16 cellular contexts compared by ENCODE assay signal in genomic region chr20:2299301-2299700, GRCh38. TPM values are rescaled to one million over a fixed set of nuclear protein-coding genes. Genes with fewer than 3 reads are reported as not detected.
DNase-seq lines count a peak whose midpoint lies in the region; ATAC-seq and TF ChIP-seq lines count a peak whose summit lies in the region.
"Had no signal": no experiment of that assay in that cellular context is flagged by ENCODE, and none has a peak within 500 bp of the region (broad histone marks: within the 10 kb centered on the region; RNA-seq: fewer than 3 reads in every experiment).

No MANE protein-coding gene starts in this region.

- peak overlapping the region; percentile 69; the same call in 1 of the 2 replicates for H2AFZ ChIP-seq in GM23338
- H2AFZ ChIP-seq: PC-9 had no signal

- ATAC-seq in GM23338: no peak
- ATAC-seq in RWPE2 (ENCODE audit: low read depth): peak; percentile 59; the same call in 2 of the 3 replicates
- no peak for ATAC-seq in GM19328 (IDR thresholded peaks at IDR 0.05; ENCODE audit: unreplicated experiment)
- no peak for ATAC-seq in GM21717 (IDR thresholded peaks at IDR 0.05; ENCODE audit: unreplicated experiment)
- ATAC-seq: gastrocnemius medialis had no signal

- DNase-seq in GM23338 (ENCODE audit: low spot score) (no peak), RWPE2 (ENCODE audit: low spot score) (no peak), cardiac septum (ENCODE audit: low spot score) (peak; percentile 92), renal cortical epithelial cell (ENCODE audit: low read depth) (peak; percentile 61), activated gamma-delta T cell (lab: John Stamatoyannopoulos, UW) (no peak), cortex of kidney (lab: John Stamatoyannopoulos, UW) (no peak)
- DNase-seq: activated CD8-positive, alpha-beta memory T cell treated with anti-CD3 and anti-CD28 coated beads for 24 hours; dermis blood vessel endothelial cell; mammary epithelial cell; NCI-H2081; PC-9 had no signal

- H3K9me3 ChIP-seq in RWPE2 (ENCODE audit: severe bottlenecking): no peaks in the 10 kb centered on the region
- H3K9me3 ChIP-seq: gastrocnemius medialis, prostate gland had no signal

- H3K79me2 ChIP-seq in GM23338 (replicated peaks; ENCODE audit: insufficient read depth): no peaks in the 10 kb centered on the region

- H3K27me3 Mint-ChIP-seq in GM23338 (ENCODE audit: insufficient read depth, low read depth, poor library complexity): no peaks in the 10 kb centered on the region
- H3K27me3 Mint-ChIP-seq: activated naive CD4-positive, alpha-beta T cell treated with anti-CD3 and anti-CD28 coated beads, Interleukin-2, amount 50 U/mL, for 24 hours had no signal

- H3K4me3 Mint-ChIP-seq in GM23338: no peak overlapping the region
- H3K4me3 Mint-ChIP-seq: activated naive CD4-positive, alpha-beta T cell treated with anti-CD3 and anti-CD28 coated beads, Interleukin-2, amount 50 U/mL, for 24 hours had no signal

- no peaks in the 10 kb centered on the region for H3K27me3 ChIP-seq in GM23338 (ENCODE audit: insufficient read depth)
- peaks cover 1% of the 10 kb centered on the region for H3K27me3 ChIP-seq in RWPE2 (ENCODE audit: insufficient read depth, poor library complexity, severe bottlenecking)

- H3K27ac Mint-ChIP-seq in GM23338: no peak overlapping the region
- H3K27ac Mint-ChIP-seq: activated naive CD4-positive, alpha-beta T cell treated with anti-CD3 and anti-CD28 coated beads, Interleukin-2, amount 50 U/mL, for 24 hours had no signal

- intact Hi-C loops in cardiac septum (cut with DNase I): no loop called here

- H3K27ac ChIP-seq in GM23338 (ENCODE audit: low read depth): no peak overlapping the region
- no peak overlapping the region for H3K27ac ChIP-seq in RWPE2 (ENCODE audit: poor library complexity, severe bottlenecking)
- H3K27ac ChIP-seq: gastrocnemius medialis, PC-9, prostate gland had no signal

- H3K9me2 ChIP-seq in GM23338 (ENCODE audit: insufficient read depth): no peaks in the 10 kb centered on the region

- H4K20me1 ChIP-seq in GM23338 (replicated peaks; ENCODE audit: insufficient read depth): no peaks in the 10 kb centered on the region

- H3K4me2 ChIP-seq in GM23338: no peak overlapping the region
- H3K4me2 ChIP-seq: PC-9 had no signal

- TF ChIP-seq CTCF in GM23338 (conservative IDR thresholded peaks at IDR 0.05; ENCODE audit: low read depth in 2 of 2) (no peak), RWPE2 (IDR thresholded peaks at IDR 0.05; ENCODE audit: poor library complexity, severe bottlenecking) (no peak)

- H3K4me1 ChIP-seq in GM23338 (ENCODE audit: insufficient read depth): peaks cover 10% of the 10 kb centered on the region
- no peaks in the 10 kb centered on the region for H3K4me1 ChIP-seq in RWPE2 (ENCODE audit: insufficient read depth, poor library complexity, severe bottlenecking)
- H3K4me1 ChIP-seq: gastrocnemius medialis, prostate gland had no signal

- H3F3A ChIP-seq in GM23338 (replicated peaks; ENCODE audit: low read depth): no peaks in the 10 kb centered on the region

- no peaks in the 10 kb centered on the region for H3K9me3 Mint-ChIP-seq in GM23338
- H3K9me3 Mint-ChIP-seq: activated naive CD4-positive, alpha-beta T cell treated with anti-CD3 and anti-CD28 coated beads, Interleukin-2, amount 50 U/mL, for 24 hours had no signal

- peaks cover 25% of the 10 kb centered on the region for H3K4me1 Mint-ChIP-seq in GM23338
- H3K4me1 Mint-ChIP-seq: activated naive CD4-positive, alpha-beta T cell treated with anti-CD3 and anti-CD28 coated beads, Interleukin-2, amount 50 U/mL, for 24 hours had no signal

- H3K4me3 ChIP-seq in GM23338: no peak overlapping the region
- no peak overlapping the region for H3K4me3 ChIP-seq in RWPE2 (ENCODE audit: severe bottlenecking)
- H3K4me3 ChIP-seq: gastrocnemius medialis, PC-9, prostate gland had no signal

- no peaks in the 10 kb centered on the region for H3K36me3 ChIP-seq in GM23338 (ENCODE audit: insufficient read depth)
- no peaks in the 10 kb centered on the region for H3K36me3 ChIP-seq in RWPE2 (ENCODE audit: low read depth)
- H3K36me3 ChIP-seq: gastrocnemius medialis, prostate gland had no signal

- H3K36me3 Mint-ChIP-seq in GM23338 (ENCODE audit: low read depth): no peaks in the 10 kb centered on the region
- H3K36me3 Mint-ChIP-seq: activated naive CD4-positive, alpha-beta T cell treated with anti-CD3 and anti-CD28 coated beads, Interleukin-2, amount 50 U/mL, for 24 hours had no signal

TF ChIP-seq in GM23338, 12 proteins besides CTCF, POLR2A, EP300 and RAD21 (continues in another document):
- TF ChIP-seq ZNF114 (CRISPR knock-in tag; IDR thresholded peaks at IDR 0.05): no peak
- TF ChIP-seq POLR2AphosphoS5 (IDR thresholded peaks at IDR 0.05; ENCODE audit: low read depth): no peak
- TF ChIP-seq STAT1 (IDR thresholded peaks at IDR 0.05; ENCODE audit: unreplicated experiment): no peak
- TF ChIP-seq CREB1 (CRISPR knock-in tag; IDR thresholded peaks at IDR 0.05; ENCODE audit: low read depth): no peak
- no peak for TF ChIP-seq NANOG (IDR thresholded peaks at IDR 0.05; ENCODE audit: borderline replicate concordance)
- no peak for TF ChIP-seq EZH2phosphoT487 (IDR thresholded peaks at IDR 0.05; ENCODE audit: unreplicated experiment)
- TF ChIP-seq, protein P1, sequence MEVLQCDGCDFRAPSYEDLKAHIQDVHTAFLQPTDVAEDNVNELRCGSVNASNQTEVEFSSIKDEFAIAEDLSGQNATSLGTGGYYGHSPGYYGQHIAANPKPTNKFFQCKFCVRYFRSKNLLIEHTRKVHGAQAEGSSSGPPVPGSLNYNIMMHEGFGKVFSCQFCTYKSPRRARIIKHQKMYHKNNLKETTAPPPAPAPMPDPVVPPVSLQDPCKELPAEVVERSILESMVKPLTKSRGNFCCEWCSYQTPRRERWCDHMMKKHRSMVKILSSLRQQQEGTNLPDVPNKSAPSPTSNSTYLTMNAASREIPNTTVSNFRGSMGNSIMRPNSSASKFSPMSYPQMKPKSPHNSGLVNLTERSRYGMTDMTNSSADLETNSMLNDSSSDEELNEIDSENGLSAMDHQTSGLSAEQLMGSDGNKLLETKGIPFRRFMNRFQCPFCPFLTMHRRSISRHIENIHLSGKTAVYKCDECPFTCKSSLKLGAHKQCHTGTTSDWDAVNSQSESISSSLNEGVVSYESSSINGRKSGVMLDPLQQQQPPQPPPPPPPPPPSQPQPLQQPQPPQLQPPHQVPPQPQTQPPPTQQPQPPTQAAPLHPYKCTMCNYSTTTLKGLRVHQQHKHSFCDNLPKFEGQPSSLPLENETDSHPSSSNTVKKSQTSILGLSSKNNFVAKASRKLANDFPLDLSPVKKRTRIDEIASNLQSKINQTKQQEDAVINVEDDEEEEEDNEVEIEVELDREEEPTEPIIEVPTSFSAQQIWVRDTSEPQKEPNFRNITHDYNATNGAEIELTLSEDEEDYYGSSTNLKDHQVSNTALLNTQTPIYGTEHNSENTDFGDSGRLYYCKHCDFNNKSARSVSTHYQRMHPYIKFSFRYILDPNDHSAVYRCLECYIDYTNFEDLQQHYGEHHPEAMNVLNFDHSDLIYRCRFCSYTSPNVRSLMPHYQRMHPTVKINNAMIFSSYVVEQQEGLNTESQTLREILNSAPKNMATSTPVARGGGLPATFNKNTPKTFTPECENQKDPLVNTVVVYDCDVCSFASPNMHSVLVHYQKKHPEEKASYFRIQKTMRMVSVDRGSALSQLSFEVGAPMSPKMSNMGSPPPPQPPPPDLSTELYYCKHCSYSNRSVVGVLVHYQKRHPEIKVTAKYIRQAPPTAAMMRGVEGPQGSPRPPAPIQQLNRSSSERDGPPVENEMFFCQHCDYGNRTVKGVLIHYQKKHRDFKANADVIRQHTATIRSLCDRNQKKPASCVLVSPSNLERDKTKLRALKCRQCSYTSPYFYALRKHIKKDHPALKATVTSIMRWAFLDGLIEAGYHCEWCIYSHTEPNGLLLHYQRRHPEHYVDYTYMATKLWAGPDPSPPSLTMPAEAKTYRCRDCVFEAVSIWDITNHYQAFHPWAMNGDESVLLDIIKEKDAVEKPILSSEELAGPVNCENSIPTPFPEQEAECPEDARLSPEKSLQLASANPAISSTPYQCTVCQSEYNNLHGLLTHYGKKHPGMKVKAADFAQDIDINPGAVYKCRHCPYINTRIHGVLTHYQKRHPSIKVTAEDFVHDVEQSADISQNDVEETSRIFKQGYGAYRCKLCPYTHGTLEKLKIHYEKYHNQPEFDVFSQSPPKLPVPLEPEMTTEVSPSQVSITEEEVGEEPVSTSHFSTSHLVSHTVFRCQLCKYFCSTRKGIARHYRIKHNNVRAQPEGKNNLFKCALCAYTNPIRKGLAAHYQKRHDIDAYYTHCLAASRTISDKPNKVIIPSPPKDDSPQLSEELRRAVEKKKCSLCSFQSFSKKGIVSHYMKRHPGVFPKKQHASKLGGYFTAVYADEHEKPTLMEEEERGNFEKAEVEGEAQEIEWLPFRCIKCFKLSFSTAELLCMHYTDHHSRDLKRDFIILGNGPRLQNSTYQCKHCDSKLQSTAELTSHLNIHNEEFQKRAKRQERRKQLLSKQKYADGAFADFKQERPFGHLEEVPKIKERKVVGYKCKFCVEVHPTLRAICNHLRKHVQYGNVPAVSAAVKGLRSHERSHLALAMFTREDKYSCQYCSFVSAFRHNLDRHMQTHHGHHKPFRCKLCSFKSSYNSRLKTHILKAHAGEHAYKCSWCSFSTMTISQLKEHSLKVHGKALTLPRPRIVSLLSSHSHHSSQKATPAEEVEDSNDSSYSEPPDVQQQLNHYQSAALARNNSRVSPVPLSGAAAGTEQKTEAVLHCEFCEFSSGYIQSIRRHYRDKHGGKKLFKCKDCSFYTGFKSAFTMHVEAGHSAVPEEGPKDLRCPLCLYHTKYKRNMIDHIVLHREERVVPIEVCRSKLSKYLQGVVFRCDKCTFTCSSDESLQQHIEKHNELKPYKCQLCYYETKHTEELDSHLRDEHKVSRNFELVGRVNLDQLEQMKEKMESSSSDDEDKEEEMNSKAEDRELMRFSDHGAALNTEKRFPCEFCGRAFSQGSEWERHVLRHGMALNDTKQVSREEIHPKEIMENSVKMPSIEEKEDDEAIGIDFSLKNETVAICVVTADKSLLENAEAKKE (CRISPR knock-in tag; IDR thresholded peaks at IDR 0.05): no peak
- no peak for TF ChIP-seq JUNB (IDR thresholded peaks at IDR 0.05; ENCODE audit: unreplicated experiment)
- no peak for TF ChIP-seq ZNF331 (CRISPR knock-in tag; IDR thresholded peaks at IDR 0.05; ENCODE audit: low read depth)
- TF ChIP-seq EZH2 (IDR thresholded peaks at IDR 0.05; ENCODE audit: low read depth, unreplicated experiment): no peak

RNA-seq across cellular contexts. Expression of gene TGM3, which starts 3.5 kb away (rescaled TPM):
- total RNA-seq in GM23338 (2014; rRNA removed; shearing (Covaris generic)): 0.08 TPM in 1 of 2 replicates, not detected in the other
- polyA plus RNA-seq in GM23338 (2016; fragmentation: Nextera tagmentation; extraction: Ambion mirVana): 0.08 TPM in 1 of 2 replicates, not detected in the other
- total RNA-seq in cardiac septum (not detected), renal cortical epithelial cell (not detected in 2 replicates)
- total RNA-seq: dermis blood vessel endothelial cell, gastrocnemius medialis, mammary epithelial cell, PC-9 had no signal
- polyA plus RNA-seq: mammary epithelial cell had no signal

Comparison
In these comparisons a context has a peak if more than half of its experiments do, and no peak if none do; other contexts are left out.
1. DNase-seq: peak in cardiac septum (single experiment) and renal cortical epithelial cell (single experiment); none in GM23338 (single experiment), RWPE2 (single experiment), activated gamma-delta T cell (single experiment) and cortex of kidney (single experiment).